ENCODE assay signal across 1 cellular context in the genomic region with DNA sequence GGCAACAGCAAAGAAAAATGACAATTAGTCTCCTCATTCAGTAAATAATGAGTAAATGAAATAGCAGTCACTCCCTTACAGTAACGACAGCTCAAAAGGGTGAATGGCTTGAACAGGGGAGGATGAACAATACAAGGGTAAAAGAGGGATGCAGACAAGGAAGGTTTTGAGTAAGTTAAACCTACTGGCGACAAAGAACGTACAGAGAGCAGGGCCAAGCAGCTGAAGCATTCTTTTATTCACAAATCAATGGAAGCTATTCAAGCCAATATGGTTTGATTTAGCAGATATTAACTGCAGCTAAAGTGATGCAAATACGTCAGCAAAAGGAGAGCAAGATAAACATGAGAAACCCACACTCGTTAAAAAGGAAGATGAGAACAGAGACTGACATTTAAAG.
TF ChIP-seq lines count a peak whose summit lies in the region.

No MANE protein-coding gene starts in this region.

TF ChIP-seq in HepG2, 621 proteins besides CTCF, POLR2A, EP300 and RAD21 (continued from another document):
- no peak for TF ChIP-seq ZNF775 (CRISPR knock-in tag; IDR thresholded peaks at IDR 0.05; ENCODE audit: borderline replicate concordance)
